ENCODE assay signal across 1 cellular context in the genomic region with DNA sequence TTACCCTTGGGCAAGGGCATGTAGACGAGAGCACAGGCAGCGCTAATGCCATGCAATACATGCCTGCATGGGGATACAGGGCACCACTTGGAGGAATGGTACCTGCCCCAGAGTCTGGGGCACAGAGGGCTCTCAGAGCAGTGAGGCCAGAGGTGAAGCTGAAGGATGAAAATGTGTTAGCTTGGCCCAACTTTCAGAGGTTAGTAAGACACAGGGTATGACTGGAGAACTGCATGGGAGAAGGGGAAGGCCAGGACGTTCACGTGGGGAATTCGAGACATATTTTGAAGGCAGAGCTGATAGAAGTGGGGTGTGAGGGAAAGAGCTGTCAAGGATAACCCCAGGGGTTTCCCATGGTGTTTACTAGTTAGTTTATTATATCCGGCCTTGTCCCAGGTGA.
TF ChIP-seq lines count a peak whose summit lies in the region.

No MANE protein-coding gene starts in this region.

TF ChIP-seq in WTC11, 78 proteins besides CTCF, POLR2A, EP300 and RAD21 (continued from another document):
- TF ChIP-seq, protein P1, sequence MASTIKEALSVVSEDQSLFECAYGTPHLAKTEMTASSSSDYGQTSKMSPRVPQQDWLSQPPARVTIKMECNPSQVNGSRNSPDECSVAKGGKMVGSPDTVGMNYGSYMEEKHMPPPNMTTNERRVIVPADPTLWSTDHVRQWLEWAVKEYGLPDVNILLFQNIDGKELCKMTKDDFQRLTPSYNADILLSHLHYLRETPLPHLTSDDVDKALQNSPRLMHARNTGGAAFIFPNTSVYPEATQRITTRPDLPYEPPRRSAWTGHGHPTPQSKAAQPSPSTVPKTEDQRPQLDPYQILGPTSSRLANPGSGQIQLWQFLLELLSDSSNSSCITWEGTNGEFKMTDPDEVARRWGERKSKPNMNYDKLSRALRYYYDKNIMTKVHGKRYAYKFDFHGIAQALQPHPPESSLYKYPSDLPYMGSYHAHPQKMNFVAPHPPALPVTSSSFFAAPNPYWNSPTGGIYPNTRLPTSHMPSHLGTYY (CRISPR knock-in tag; IDR thresholded peaks at IDR 0.05) = no peak
- TF ChIP-seq ZNF317 (CRISPR knock-in tag; IDR thresholded peaks at IDR 0.05; ENCODE audit: borderline replicate concordance, low read depth) (no peak), JUN (CRISPR knock-in tag; IDR thresholded peaks at IDR 0.05) (no peak), TEAD4 (CRISPR knock-in tag; IDR thresholded peaks at IDR 0.05) (no peak), SOX15 (CRISPR knock-in tag; IDR thresholded peaks at IDR 0.05) (no peak), NFYB (CRISPR knock-in tag; conservative IDR thresholded peaks at IDR 0.05; ENCODE audit: low read depth) (no peak)
